In genomic region chr1:169844941-169845608, GRCh38 we compare ENCODE assay signal across 19 cellular contexts.
"Had no signal": no experiment of that assay in that cellular context is flagged by ENCODE, and none has a peak within 500 bp of the region (broad histone marks: within the 10 kb centered on the region; RNA-seq: fewer than 3 reads in every experiment).

No MANE protein-coding gene starts in this region.

- ATAC-seq: effector memory CD8-positive, alpha-beta T cell; left colon; naive thymus-derived CD4-positive, alpha-beta T cell; psoas muscle; right lobe of liver; stimulated activated memory B cell treated with anti-CD40 and anti-IgM and Interleukin-4, amounts not matched to agents 10 μg/mL and 1 μg/mL and 100 μg/mL, for 72 hours had no signal

- H3K4me3 Mint-ChIP-seq: dendritic cell treated with granulocyte-macrophage colony-stimulating factor and Interleukin-4, amounts not matched to agents 40 ng/mL and 50 ng/mL, for 4 days; effector memory CD8-positive, alpha-beta T cell; naive thymus-derived CD4-positive, alpha-beta T cell; stimulated activated memory B cell treated with anti-CD40 and anti-IgM and Interleukin-4, amounts not matched to agents 10 μg/mL and 1 μg/mL and 100 μg/mL, for 72 hours; stimulated activated naive CD8-positive, alpha-beta T cell treated with anti-CD3 and anti-CD28 coated beads, Interleukin-15, Interleukin-2, amounts not matched to agents 100 ng/mL and 50 ng/mL, for 24 hours had no signal

- DNase-seq: effector memory CD8-positive, alpha-beta T cell; foreskin melanocyte; head of caudate nucleus; left colon; mammary epithelial cell; psoas muscle; retina; right lobe of liver; stimulated activated CD4-positive, alpha-beta T cell treated with anti-CD3 and anti-CD28 coated beads, Interleukin-4, amount 100 ng/mL, for 1 hour; stimulated activated CD8-positive, alpha-beta memory T cell treated with anti-CD3 and anti-CD28 coated beads, Interleukin-4, amount 100 ng/mL, for 48 hours; tibial artery; upper lobe of left lung; uterus had no signal

- H3K4me1 Mint-ChIP-seq: stimulated activated memory B cell treated with anti-CD40 and anti-IgM and Interleukin-4, amounts not matched to agents 10 μg/mL and 1 μg/mL and 100 μg/mL, for 72 hours had no signal

- H3K27ac Mint-ChIP-seq: dendritic cell treated with granulocyte-macrophage colony-stimulating factor and Interleukin-4, amounts not matched to agents 40 ng/mL and 50 ng/mL, for 4 days; effector memory CD8-positive, alpha-beta T cell; naive thymus-derived CD4-positive, alpha-beta T cell; stimulated activated memory B cell treated with anti-CD40 and anti-IgM and Interleukin-4, amounts not matched to agents 10 μg/mL and 1 μg/mL and 100 μg/mL, for 72 hours; stimulated activated naive CD8-positive, alpha-beta T cell treated with anti-CD3 and anti-CD28 coated beads, Interleukin-15, Interleukin-2, amounts not matched to agents 100 ng/mL and 50 ng/mL, for 24 hours had no signal

- H3K4me3 ChIP-seq: esophagus muscularis mucosa, hepatocyte, psoas muscle, right lobe of liver, tibial artery, upper lobe of left lung, uterus had no signal

- H3K9me3 Mint-ChIP-seq: dendritic cell treated with granulocyte-macrophage colony-stimulating factor and Interleukin-4, amounts not matched to agents 40 ng/mL and 50 ng/mL, for 4 days had no signal

- H3K27me3 Mint-ChIP-seq: dendritic cell treated with granulocyte-macrophage colony-stimulating factor and Interleukin-4, amounts not matched to agents 40 ng/mL and 50 ng/mL, for 4 days; effector memory CD8-positive, alpha-beta T cell; naive thymus-derived CD4-positive, alpha-beta T cell; stimulated activated memory B cell treated with anti-CD40 and anti-IgM and Interleukin-4, amounts not matched to agents 10 μg/mL and 1 μg/mL and 100 μg/mL, for 72 hours; stimulated activated naive CD8-positive, alpha-beta T cell treated with anti-CD3 and anti-CD28 coated beads, Interleukin-15, Interleukin-2, amounts not matched to agents 100 ng/mL and 50 ng/mL, for 24 hours had no signal
